15 cellular contexts compared by ENCODE assay signal in genomic region chr3:168881804-168882203, GRCh38.
"Had no signal": no experiment of that assay in that cellular context is flagged by ENCODE, and none has a peak within 500 bp of the region (broad histone marks: within the 10 kb centered on the region; RNA-seq: fewer than 3 reads in every experiment).

No MANE protein-coding gene starts in this region.

- H3K9me3 Mint-ChIP-seq: activated naive CD4-positive, alpha-beta T cell treated with anti-CD3 and anti-CD28 coated beads, Interleukin-2, amount 50 U/mL, for 72 hours; brain; nephron; T-helper 1 cell treated with Interleukin-12 subunit alpha and Interleukin-12 subunit beta and Interleukin-4 antibody, amounts not matched to agents 30 μg/mL and 1 μg/mL, for 36 hours had no signal

- DNase-seq: activated CD4-positive, alpha-beta T cell treated with anti-CD3 and anti-CD28 coated beads, Interleukin-2, amount 50 U/mL, for 4 hours; activated effector memory CD4-positive, alpha-beta T cell treated with anti-CD3 and anti-CD28 coated beads, Interleukin-2, amount 50 U/mL, for 16 hours; activated T-cell treated with anti-CD3 and anti-CD28 coated beads, Interleukin-2, amount 50 U/mL, for 1 hour; amniotic stem cell; glutamatergic neuron; mesenchymal stem cell; occipital lobe; stimulated activated naive CD4-positive, alpha-beta T cell treated with Interleukin-2 at 50 U/mL for 16 hours; trophoblast cell had no signal

- H3K4me3 Mint-ChIP-seq: brain; nephron; T-helper 1 cell treated with Interleukin-12 subunit alpha and Interleukin-12 subunit beta and Interleukin-4 antibody, amounts not matched to agents 30 μg/mL and 1 μg/mL, for 36 hours had no signal

- ATAC-seq: activated CD4-positive, CD25-positive, alpha-beta regulatory T cell treated with anti-CD3 and anti-CD28 coated beads, Interleukin-2, amount 50 U/mL, for 24 hours; activated naive CD4-positive, alpha-beta T cell treated with anti-CD3 and anti-CD28 coated beads, Interleukin-2, amount 50 U/mL, for 72 hours; sciatic nerve had no signal

- H3K36me3 Mint-ChIP-seq: activated naive CD4-positive, alpha-beta T cell treated with anti-CD3 and anti-CD28 coated beads, Interleukin-2, amount 50 U/mL, for 72 hours; brain had no signal

- H3K27ac Mint-ChIP-seq: activated naive CD4-positive, alpha-beta T cell treated with anti-CD3 and anti-CD28 coated beads, Interleukin-2, amount 50 U/mL, for 72 hours; brain; nephron; T-helper 1 cell treated with Interleukin-12 subunit alpha and Interleukin-12 subunit beta and Interleukin-4 antibody, amounts not matched to agents 30 μg/mL and 1 μg/mL, for 36 hours had no signal
